ENCODE assay signal across 8 cellular contexts in genomic region chr17:73710095-73710592, GRCh38.
DNase-seq lines count a peak whose midpoint lies in the region; ATAC-seq and TF ChIP-seq lines count a peak whose summit lies in the region.

No MANE protein-coding gene starts in this region.

- no peak overlapping the region for H3K27ac ChIP-seq in 22Rv1

- POLR2A ChIA-PET in activated CD8-positive, alpha-beta T cell treated with anti-CD3 and anti-CD28 coated beads for 36 hours (lab: Charles Lee) = no interaction called here

- intact Hi-C loops in activated CD8-positive, alpha-beta T cell treated with anti-CD3 and anti-CD28 coated beads for 36 hours (cut with micrococcal nuclease) = loop anchor here (2.0 to 5.0 kb wide), 2 partner anchors 58 to 281 kb away; no protein-coding TSS in a partner anchor
- intact Hi-C loops in mucosa of descending colon (cut with DNase I, micrococcal nuclease) = no loop called here

- CTCF ChIA-PET in activated CD8-positive, alpha-beta T cell treated with anti-CD3 and anti-CD28 coated beads for 36 hours (lab: Charles Lee) = interaction anchor here (0.6 to 5.9 kb wide), 21 partner anchors 10 to 286 kb away, joined by 3 to 77 read pairs (median 4); no protein-coding TSS in a partner anchor

- H3K27ac Mint-ChIP-seq in activated CD8-positive, alpha-beta T cell treated with anti-CD3 and anti-CD28 coated beads for 36 hours = no peak overlapping the region
- no peak overlapping the region for H3K27ac Mint-ChIP-seq in effector memory CD8-positive, alpha-beta T cell
- no peak overlapping the region for H3K27ac Mint-ChIP-seq in stimulated activated effector memory CD8-positive, alpha-beta T cell treated with anti-CD3 and anti-CD28 coated beads, Interleukin-12 subunit alpha, Interleukin-12 subunit beta, amount 100 ng/mL, for 72 hours

- H3K4me1 Mint-ChIP-seq in activated CD8-positive, alpha-beta T cell treated with anti-CD3 and anti-CD28 coated beads for 36 hours (ENCODE audit: low read depth) = peaks cover 8% of the 10 kb centered on the region
- H3K4me1 Mint-ChIP-seq in effector memory CD8-positive, alpha-beta T cell (ENCODE audit: low read depth in 2 of 2) = peaks cover 4 to 6% of the 10 kb centered on the region in 2 donors
- H3K4me1 Mint-ChIP-seq in stimulated activated effector memory CD8-positive, alpha-beta T cell treated with anti-CD3 and anti-CD28 coated beads, Interleukin-12 subunit alpha, Interleukin-12 subunit beta, amount 100 ng/mL, for 72 hours = peaks cover 8% of the 10 kb centered on the region

- H3K4me1 ChIP-seq in mucosa of descending colon (ENCODE audit: low read depth) = no peaks in the 10 kb centered on the region

- no peaks in the 10 kb centered on the region for H3K9me3 ChIP-seq in mucosa of descending colon

- no peaks in the 10 kb centered on the region for H3K36me3 ChIP-seq in mucosa of descending colon (ENCODE audit: low read depth)

- peak; percentile 89 for ATAC-seq in activated CD8-positive, alpha-beta T cell treated with anti-CD3 and anti-CD28 coated beads for 36 hours
- ATAC-seq in effector memory CD8-positive, alpha-beta T cell (replicated peaks) = peak; percentile 36
- peak; percentile 87 for ATAC-seq in mucosa of descending colon
- peak; percentile 48 for ATAC-seq in stimulated activated effector memory CD8-positive, alpha-beta T cell treated with anti-CD3 and anti-CD28 coated beads, Interleukin-12 subunit alpha, Interleukin-12 subunit beta, amount 100 ng/mL, for 72 hours
- ATAC-seq in GM21619 (IDR thresholded peaks at IDR 0.05; ENCODE audit: unreplicated experiment) = no peak

- H3K36me3 Mint-ChIP-seq in activated CD8-positive, alpha-beta T cell treated with anti-CD3 and anti-CD28 coated beads for 36 hours (ENCODE audit: low read depth) = no peaks in the 10 kb centered on the region
- H3K36me3 Mint-ChIP-seq in effector memory CD8-positive, alpha-beta T cell (ENCODE audit: insufficient read depth) = no peaks in the 10 kb centered on the region
- H3K36me3 Mint-ChIP-seq in stimulated activated effector memory CD8-positive, alpha-beta T cell treated with anti-CD3 and anti-CD28 coated beads, Interleukin-12 subunit alpha, Interleukin-12 subunit beta, amount 100 ng/mL, for 72 hours = no peaks in the 10 kb centered on the region

- peaks cover 2% of the 10 kb centered on the region for H3K9me3 Mint-ChIP-seq in activated CD8-positive, alpha-beta T cell treated with anti-CD3 and anti-CD28 coated beads for 36 hours
- no peaks in the 10 kb centered on the region for H3K9me3 Mint-ChIP-seq in effector memory CD8-positive, alpha-beta T cell
- H3K9me3 Mint-ChIP-seq in stimulated activated effector memory CD8-positive, alpha-beta T cell treated with anti-CD3 and anti-CD28 coated beads, Interleukin-12 subunit alpha, Interleukin-12 subunit beta, amount 100 ng/mL, for 72 hours = peaks cover 6% of the 10 kb centered on the region

- DNase-seq in NCI-H524 (lab: John Stamatoyannopoulos, UW) (peak; percentile 70 to 82), mucosa of descending colon (peak in 2 of 3 donors; percentile 62 to 92)
- peak; percentile 81 for DNase-seq in activated CD8-positive, alpha-beta T cell treated with anti-CD3 and anti-CD28 coated beads for 36 hours
- DNase-seq in effector memory CD8-positive, alpha-beta T cell = peak; percentile 45 to 62 (median 53)
- peak; percentile 41 to 80 for DNase-seq in stimulated activated effector memory CD8-positive, alpha-beta T cell treated with anti-CD3 and anti-CD28 coated beads, Interleukin-12 subunit alpha, Interleukin-12 subunit beta, amount 100 ng/mL, for 72 hours (ENCODE audit: low spot score in 2 of 2)

- H3K4me3 ChIP-seq in GM12875 (ENCODE audit: low read depth, low read length) (no peak overlapping the region), mucosa of descending colon (no peak overlapping the region)

- no peak overlapping the region for H3K4me3 Mint-ChIP-seq in activated CD8-positive, alpha-beta T cell treated with anti-CD3 and anti-CD28 coated beads for 36 hours
- H3K4me3 Mint-ChIP-seq in effector memory CD8-positive, alpha-beta T cell = no peak overlapping the region
- H3K4me3 Mint-ChIP-seq in stimulated activated effector memory CD8-positive, alpha-beta T cell treated with anti-CD3 and anti-CD28 coated beads, Interleukin-12 subunit alpha, Interleukin-12 subunit beta, amount 100 ng/mL, for 72 hours = no peak overlapping the region

- H3K27me3 Mint-ChIP-seq in activated CD8-positive, alpha-beta T cell treated with anti-CD3 and anti-CD28 coated beads for 36 hours = no peaks in the 10 kb centered on the region
- peaks cover 38 to 59% of the 10 kb centered on the region in 2 donors for H3K27me3 Mint-ChIP-seq in effector memory CD8-positive, alpha-beta T cell

- TF ChIP-seq CTCF in 22Rv1 (IDR thresholded peaks at IDR 0.05) (peak; percentile 85), GM12875 (IDR thresholded peaks at IDR 0.05; ENCODE audit: borderline replicate concordance, insufficient read depth, low read depth, low read length) (peak; percentile 78), mucosa of descending colon (IDR thresholded peaks at IDR 0.05) (peak; percentile 51)
- peak; percentile 89 for TF ChIP-seq CTCF in activated CD8-positive, alpha-beta T cell treated with anti-CD3 and anti-CD28 coated beads for 36 hours (IDR thresholded peaks at IDR 0.05)
